1 cellular context compared by ENCODE assay signal in genomic region chr5:126777257-126777973, GRCh38.
TF ChIP-seq lines count a peak whose summit lies in the region.

No MANE protein-coding gene starts in this region.

TF ChIP-seq in GM12878, 131 proteins besides CTCF, POLR2A, EP300 and RAD21 (continued from another document and continues in another):
- 0 out of 2 replicates have a peak, but pooled peaks have one; percentile 7 for TF ChIP-seq BCLAF1 (IDR thresholded peaks at IDR 0.05)
- TF ChIP-seq FOXK2 (IDR thresholded peaks at IDR 0.05), result no peak
- TF ChIP-seq FOXM1 (IDR thresholded peaks at IDR 0.05; ENCODE audit: low read depth, low read length), result no peak
- peak; percentile 27; the same call in 1 of the 2 replicates for TF ChIP-seq NR2F1 (conservative IDR thresholded peaks at IDR 0.05)
- TF ChIP-seq SMARCA5 (IDR thresholded peaks at IDR 0.05), result peak; percentile 85; the same call in 1 of the 2 replicates
- no peak for TF ChIP-seq TBL1XR1 (IDR thresholded peaks at IDR 0.05; ENCODE audit: low read depth, low read length)
- no peak for TF ChIP-seq STAT3 (IDR thresholded peaks at IDR 0.05; ENCODE audit: low read depth, low read length)
- TF ChIP-seq BCL11A (IDR thresholded peaks at IDR 0.05; ENCODE audit: low read depth, low read length), result no peak
- TF ChIP-seq TARDBP (IDR thresholded peaks at IDR 0.05; ENCODE audit: borderline replicate concordance), result no peak
- no peak; the same call in 2 of the 3 replicates for TF ChIP-seq POU2F2 (IDR thresholded peaks at IDR 0.05; ENCODE audit: borderline replicate concordance, low read depth, low read length)
- TF ChIP-seq ZBTB33 (IDR thresholded peaks at IDR 0.05), result no peak
- TF ChIP-seq HCFC1 (IDR thresholded peaks at IDR 0.05; ENCODE audit: low read length), result no peak; the same call in 1 of the 2 replicates
- no peak for TF ChIP-seq CUX1 (IDR thresholded peaks at IDR 0.05; ENCODE audit: insufficient replicate concordance, low read depth, low read length)
- TF ChIP-seq LARP7 (IDR thresholded peaks at IDR 0.05), result peak; percentile 89
- peak; percentile 52; the same call in 1 of the 2 replicates for TF ChIP-seq SIN3A (IDR thresholded peaks at IDR 0.05; ENCODE audit: low read depth, low read length)
- TF ChIP-seq ZNF207 (IDR thresholded peaks at IDR 0.05; ENCODE audit: borderline replicate concordance), result no peak
- TF ChIP-seq BACH1 (IDR thresholded peaks at IDR 0.05; ENCODE audit: borderline replicate concordance), result peak; percentile 58; the same call in 1 of the 2 replicates
- no peak for TF ChIP-seq HDAC2 (IDR thresholded peaks at IDR 0.05)
- peak in 1 of 2 experiments; percentile 47; a peak in 1 of 4 replicates for TF ChIP-seq BHLHE40 (IDR thresholded peaks at IDR 0.05; ENCODE audit: borderline replicate concordance in 1 of 2, low read depth in 2 of 2, low read length in 1 of 2)
- 0 out of 2 replicates have a peak, but pooled peaks have one; percentile 2 for TF ChIP-seq CBX5 (IDR thresholded peaks at IDR 0.05; ENCODE audit: low read depth)
- TF ChIP-seq E4F1 (IDR thresholded peaks at IDR 0.05; ENCODE audit: borderline replicate concordance, partially characterized antibody), result no peak
- 0 out of 2 replicates have a peak, but pooled peaks have one; percentile 17 for TF ChIP-seq TCF3 (IDR thresholded peaks at IDR 0.05; ENCODE audit: borderline replicate concordance, insufficient read depth, low read depth, low read length)
- TF ChIP-seq ZBTB11 (CRISPR knock-in tag; IDR thresholded peaks at IDR 0.05), result no peak
- no peak for TF ChIP-seq E2F8 (IDR thresholded peaks at IDR 0.05; ENCODE audit: low read depth, partially characterized antibody)
- 0 out of 2 replicates have a peak, but pooled peaks have one; percentile 24 for TF ChIP-seq ZNF217 (IDR thresholded peaks at IDR 0.05)
- TF ChIP-seq NBN (IDR thresholded peaks at IDR 0.05), result 0 out of 2 replicates have a peak, but pooled peaks have one; percentile 13
- TF ChIP-seq RB1 (IDR thresholded peaks at IDR 0.05; ENCODE audit: borderline replicate concordance), result peak; percentile 89; the same call in 1 of the 2 replicates
- peak; percentile 72; the same call in 1 of the 2 replicates for TF ChIP-seq NKRF (conservative IDR thresholded peaks at IDR 0.05)
- TF ChIP-seq MYC (IDR thresholded peaks at IDR 0.05; ENCODE audit: insufficient read depth, insufficient read length, insufficient replicate concordance, low read length, severe bottlenecking), result peak; percentile 63
- no peak for TF ChIP-seq RELA (IDR thresholded peaks at IDR 0.05; ENCODE audit: borderline replicate concordance, partially characterized antibody)
- peak; percentile 67 for TF ChIP-seq DPF2 (IDR thresholded peaks at IDR 0.05)
- no peak for TF ChIP-seq SREBF2 (IDR thresholded peaks at IDR 0.05; ENCODE audit: low read length)
- TF ChIP-seq CHD1 (IDR thresholded peaks at IDR 0.05; ENCODE audit: low read depth, low read length), result 0 out of 2 replicates have a peak, but pooled peaks have one; percentile 82
- TF ChIP-seq CREM (IDR thresholded peaks at IDR 0.05; ENCODE audit: low read depth), result peak; percentile 51; the same call in 1 of the 2 replicates
